ENCODE assay signal across 1 cellular context in the genomic region with DNA sequence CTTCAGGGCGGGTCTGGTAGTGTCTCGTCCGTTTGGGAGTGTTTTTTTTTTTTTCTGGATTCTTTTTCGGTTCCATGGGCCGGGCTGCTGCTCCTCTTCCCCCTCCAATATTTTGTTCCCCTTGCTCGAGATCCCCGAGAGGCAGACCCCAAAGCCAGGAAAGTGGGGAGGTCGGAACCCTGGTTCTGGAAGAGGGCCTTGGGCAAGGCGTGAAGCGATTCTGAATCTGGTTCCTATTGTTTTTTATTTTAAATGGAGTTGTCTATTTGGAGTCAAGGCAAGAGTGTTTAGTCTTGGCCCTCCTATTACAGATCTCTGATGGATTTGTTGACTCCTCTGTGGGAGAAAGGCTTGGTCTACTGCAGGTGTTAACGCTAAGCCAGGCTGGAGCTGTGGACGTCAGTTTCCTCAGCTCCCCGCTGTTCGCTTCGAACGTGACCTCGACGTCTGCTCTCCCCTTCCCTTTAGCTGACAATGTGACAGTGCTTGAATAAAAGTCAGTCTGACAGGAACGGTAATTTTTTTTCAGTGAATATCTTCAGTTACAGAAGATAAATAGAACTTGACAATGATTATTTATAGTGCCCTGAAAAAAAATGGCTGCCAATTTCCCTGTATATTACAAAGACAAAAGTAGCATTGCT.
A peak's percentile ranks its signal among the peaks of the same experiment; 100 is the strongest.
TF ChIP-seq lines count a peak whose summit lies in the region.

No MANE protein-coding gene starts in this region.

TF ChIP-seq in GM12878, 131 proteins besides CTCF, POLR2A, EP300 and RAD21 (continued from another document and continues in another):
- TF ChIP-seq, protein P1, sequence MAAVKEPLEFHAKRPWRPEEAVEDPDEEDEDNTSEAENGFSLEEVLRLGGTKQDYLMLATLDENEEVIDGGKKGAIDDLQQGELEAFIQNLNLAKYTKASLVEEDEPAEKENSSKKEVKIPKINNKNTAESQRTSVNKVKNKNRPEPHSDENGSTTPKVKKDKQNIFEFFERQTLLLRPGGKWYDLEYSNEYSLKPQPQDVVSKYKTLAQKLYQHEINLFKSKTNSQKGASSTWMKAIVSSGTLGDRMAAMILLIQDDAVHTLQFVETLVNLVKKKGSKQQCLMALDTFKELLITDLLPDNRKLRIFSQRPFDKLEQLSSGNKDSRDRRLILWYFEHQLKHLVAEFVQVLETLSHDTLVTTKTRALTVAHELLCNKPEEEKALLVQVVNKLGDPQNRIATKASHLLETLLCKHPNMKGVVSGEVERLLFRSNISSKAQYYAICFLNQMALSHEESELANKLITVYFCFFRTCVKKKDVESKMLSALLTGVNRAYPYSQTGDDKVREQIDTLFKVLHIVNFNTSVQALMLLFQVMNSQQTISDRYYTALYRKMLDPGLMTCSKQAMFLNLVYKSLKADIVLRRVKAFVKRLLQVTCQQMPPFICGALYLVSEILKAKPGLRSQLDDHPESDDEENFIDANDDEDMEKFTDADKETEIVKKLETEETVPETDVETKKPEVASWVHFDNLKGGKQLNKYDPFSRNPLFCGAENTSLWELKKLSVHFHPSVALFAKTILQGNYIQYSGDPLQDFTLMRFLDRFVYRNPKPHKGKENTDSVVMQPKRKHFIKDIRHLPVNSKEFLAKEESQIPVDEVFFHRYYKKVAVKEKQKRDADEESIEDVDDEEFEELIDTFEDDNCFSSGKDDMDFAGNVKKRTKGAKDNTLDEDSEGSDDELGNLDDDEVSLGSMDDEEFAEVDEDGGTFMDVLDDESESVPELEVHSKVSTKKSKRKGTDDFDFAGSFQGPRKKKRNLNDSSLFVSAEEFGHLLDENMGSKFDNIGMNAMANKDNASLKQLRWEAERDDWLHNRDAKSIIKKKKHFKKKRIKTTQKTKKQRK (IDR thresholded peaks at IDR 0.05; ENCODE audit: low read depth, low read length) = no peak
- no peak for TF ChIP-seq TBL1XR1 (IDR thresholded peaks at IDR 0.05; ENCODE audit: low read depth, low read length)
- TF ChIP-seq, protein P2, sequence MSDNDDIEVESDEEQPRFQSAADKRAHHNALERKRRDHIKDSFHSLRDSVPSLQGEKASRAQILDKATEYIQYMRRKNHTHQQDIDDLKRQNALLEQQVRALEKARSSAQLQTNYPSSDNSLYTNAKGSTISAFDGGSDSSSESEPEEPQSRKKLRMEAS (IDR thresholded peaks at IDR 0.05; ENCODE audit: low read depth, low read length) = peak; percentile 64; the same call in 1 of the 2 replicates
- TF ChIP-seq JUND (IDR thresholded peaks at IDR 0.05; ENCODE audit: low read depth, low read length) = no peak
- TF ChIP-seq MYB (IDR thresholded peaks at IDR 0.05; ENCODE audit: borderline replicate concordance, low read depth, low read length) = no peak
- no peak for TF ChIP-seq POU2F2 (IDR thresholded peaks at IDR 0.05; ENCODE audit: borderline replicate concordance, low read depth, low read length)
- TF ChIP-seq STAT3 (IDR thresholded peaks at IDR 0.05; ENCODE audit: low read depth, low read length) = no peak
- TF ChIP-seq, protein P3, sequence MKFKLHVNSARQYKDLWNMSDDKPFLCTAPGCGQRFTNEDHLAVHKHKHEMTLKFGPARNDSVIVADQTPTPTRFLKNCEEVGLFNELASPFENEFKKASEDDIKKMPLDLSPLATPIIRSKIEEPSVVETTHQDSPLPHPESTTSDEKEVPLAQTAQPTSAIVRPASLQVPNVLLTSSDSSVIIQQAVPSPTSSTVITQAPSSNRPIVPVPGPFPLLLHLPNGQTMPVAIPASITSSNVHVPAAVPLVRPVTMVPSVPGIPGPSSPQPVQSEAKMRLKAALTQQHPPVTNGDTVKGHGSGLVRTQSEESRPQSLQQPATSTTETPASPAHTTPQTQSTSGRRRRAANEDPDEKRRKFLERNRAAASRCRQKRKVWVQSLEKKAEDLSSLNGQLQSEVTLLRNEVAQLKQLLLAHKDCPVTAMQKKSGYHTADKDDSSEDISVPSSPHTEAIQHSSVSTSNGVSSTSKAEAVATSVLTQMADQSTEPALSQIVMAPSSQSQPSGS (IDR thresholded peaks at IDR 0.05; ENCODE audit: low read length) = no peak; the same call in 1 of the 2 replicates
- no peak; the same call in 1 of the 2 replicates for TF ChIP-seq SIN3A (IDR thresholded peaks at IDR 0.05; ENCODE audit: low read depth, low read length)
- TF ChIP-seq, protein P4, sequence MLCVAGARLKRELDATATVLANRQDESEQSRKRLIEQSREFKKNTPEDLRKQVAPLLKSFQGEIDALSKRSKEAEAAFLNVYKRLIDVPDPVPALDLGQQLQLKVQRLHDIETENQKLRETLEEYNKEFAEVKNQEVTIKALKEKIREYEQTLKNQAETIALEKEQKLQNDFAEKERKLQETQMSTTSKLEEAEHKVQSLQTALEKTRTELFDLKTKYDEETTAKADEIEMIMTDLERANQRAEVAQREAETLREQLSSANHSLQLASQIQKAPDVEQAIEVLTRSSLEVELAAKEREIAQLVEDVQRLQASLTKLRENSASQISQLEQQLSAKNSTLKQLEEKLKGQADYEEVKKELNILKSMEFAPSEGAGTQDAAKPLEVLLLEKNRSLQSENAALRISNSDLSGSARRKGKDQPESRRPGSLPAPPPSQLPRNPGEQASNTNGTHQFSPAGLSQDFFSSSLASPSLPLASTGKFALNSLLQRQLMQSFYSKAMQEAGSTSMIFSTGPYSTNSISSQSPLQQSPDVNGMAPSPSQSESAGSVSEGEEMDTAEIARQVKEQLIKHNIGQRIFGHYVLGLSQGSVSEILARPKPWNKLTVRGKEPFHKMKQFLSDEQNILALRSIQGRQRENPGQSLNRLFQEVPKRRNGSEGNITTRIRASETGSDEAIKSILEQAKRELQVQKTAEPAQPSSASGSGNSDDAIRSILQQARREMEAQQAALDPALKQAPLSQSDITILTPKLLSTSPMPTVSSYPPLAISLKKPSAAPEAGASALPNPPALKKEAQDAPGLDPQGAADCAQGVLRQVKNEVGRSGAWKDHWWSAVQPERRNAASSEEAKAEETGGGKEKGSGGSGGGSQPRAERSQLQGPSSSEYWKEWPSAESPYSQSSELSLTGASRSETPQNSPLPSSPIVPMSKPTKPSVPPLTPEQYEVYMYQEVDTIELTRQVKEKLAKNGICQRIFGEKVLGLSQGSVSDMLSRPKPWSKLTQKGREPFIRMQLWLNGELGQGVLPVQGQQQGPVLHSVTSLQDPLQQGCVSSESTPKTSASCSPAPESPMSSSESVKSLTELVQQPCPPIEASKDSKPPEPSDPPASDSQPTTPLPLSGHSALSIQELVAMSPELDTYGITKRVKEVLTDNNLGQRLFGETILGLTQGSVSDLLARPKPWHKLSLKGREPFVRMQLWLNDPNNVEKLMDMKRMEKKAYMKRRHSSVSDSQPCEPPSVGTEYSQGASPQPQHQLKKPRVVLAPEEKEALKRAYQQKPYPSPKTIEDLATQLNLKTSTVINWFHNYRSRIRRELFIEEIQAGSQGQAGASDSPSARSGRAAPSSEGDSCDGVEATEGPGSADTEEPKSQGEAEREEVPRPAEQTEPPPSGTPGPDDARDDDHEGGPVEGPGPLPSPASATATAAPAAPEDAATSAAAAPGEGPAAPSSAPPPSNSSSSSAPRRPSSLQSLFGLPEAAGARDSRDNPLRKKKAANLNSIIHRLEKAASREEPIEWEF (IDR thresholded peaks at IDR 0.05; ENCODE audit: insufficient replicate concordance, low read depth, low read length) = no peak
- TF ChIP-seq PAX8 (IDR thresholded peaks at IDR 0.05) = no peak
- TF ChIP-seq ZNF217 (IDR thresholded peaks at IDR 0.05) = no peak
- TF ChIP-seq ZNF274 (IDR thresholded peaks at IDR 0.05; ENCODE audit: insufficient read depth, insufficient read length) = no peak
- no peak for TF ChIP-seq YBX1 (IDR thresholded peaks at IDR 0.05)
- 0 out of 2 replicates have a peak, but pooled peaks have one; percentile 52 for TF ChIP-seq ZBED1 (IDR thresholded peaks at IDR 0.05; ENCODE audit: borderline replicate concordance)
- TF ChIP-seq JUNB (IDR thresholded peaks at IDR 0.05) = no peak
- TF ChIP-seq MEF2B (IDR thresholded peaks at IDR 0.05; ENCODE audit: partially characterized antibody, poor library complexity, severe bottlenecking) = no peak
- TF ChIP-seq PAX5 (IDR thresholded peaks at IDR 0.05; ENCODE audit: borderline replicate concordance, low read depth, low read length) = no peak
- TF ChIP-seq PML (IDR thresholded peaks at IDR 0.05; ENCODE audit: low read length) = peak; percentile 20
- no peak for TF ChIP-seq CHD1 (IDR thresholded peaks at IDR 0.05; ENCODE audit: low read depth, low read length)
- TF ChIP-seq ZNF207 (IDR thresholded peaks at IDR 0.05; ENCODE audit: borderline replicate concordance) = no peak
- no peak for TF ChIP-seq CEBPB (IDR thresholded peaks at IDR 0.05; ENCODE audit: borderline replicate concordance in 1 of 2, low read depth in 2 of 2, low read length in 2 of 2)
- TF ChIP-seq KAT2A (conservative IDR thresholded peaks at IDR 0.05; ENCODE audit: control insufficient read depth, low read depth, low read length) = no peak
- TF ChIP-seq BHLHE40 (IDR thresholded peaks at IDR 0.05; ENCODE audit: borderline replicate concordance in 1 of 2, low read depth in 2 of 2, low read length in 1 of 2) = peak; percentile 76 to 86
- no peak for TF ChIP-seq IRF4 (IDR thresholded peaks at IDR 0.05; ENCODE audit: low read depth, low read length)
- no peak for TF ChIP-seq BMI1 (IDR thresholded peaks at IDR 0.05; ENCODE audit: borderline replicate concordance)
- TF ChIP-seq ASH2L (IDR thresholded peaks at IDR 0.05; ENCODE audit: borderline replicate concordance, low read depth) = no peak
- no peak for TF ChIP-seq ZNF622 (IDR thresholded peaks at IDR 0.05)
- TF ChIP-seq, protein P5, sequence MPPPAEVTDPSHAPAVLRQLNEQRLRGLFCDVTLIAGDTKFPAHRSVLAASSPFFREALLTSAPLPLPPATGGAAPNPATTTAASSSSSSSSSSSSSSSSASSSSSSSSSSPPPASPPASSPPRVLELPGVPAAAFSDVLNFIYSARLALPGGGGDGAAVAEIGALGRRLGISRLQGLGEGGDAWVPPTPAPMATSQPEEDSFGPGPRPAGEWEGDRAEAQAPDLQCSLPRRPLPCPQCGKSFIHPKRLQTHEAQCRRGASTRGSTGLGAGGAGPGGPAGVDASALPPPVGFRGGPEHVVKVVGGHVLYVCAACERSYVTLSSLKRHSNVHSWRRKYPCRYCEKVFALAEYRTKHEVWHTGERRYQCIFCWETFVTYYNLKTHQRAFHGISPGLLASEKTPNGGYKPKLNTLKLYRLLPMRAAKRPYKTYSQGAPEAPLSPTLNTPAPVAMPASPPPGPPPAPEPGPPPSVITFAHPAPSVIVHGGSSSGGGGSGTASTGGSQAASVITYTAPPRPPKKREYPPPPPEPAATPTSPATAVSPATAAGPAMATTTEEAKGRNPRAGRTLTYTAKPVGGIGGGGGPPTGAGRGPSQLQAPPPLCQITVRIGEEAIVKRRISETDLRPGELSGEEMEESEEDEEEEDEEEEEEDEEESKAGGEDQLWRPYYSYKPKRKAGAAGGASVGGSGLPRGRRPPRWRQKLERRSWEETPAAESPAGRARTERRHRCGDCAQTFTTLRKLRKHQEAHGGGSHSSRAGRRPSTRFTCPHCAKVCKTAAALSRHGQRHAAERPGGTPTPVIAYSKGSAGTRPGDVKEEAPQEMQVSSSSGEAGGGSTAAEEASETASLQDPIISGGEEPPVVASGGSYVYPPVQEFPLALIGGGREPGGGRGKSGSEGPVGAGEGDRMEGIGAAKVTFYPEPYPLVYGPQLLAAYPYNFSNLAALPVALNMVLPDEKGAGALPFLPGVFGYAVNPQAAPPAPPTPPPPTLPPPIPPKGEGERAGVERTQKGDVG (CRISPR knock-in tag; IDR thresholded peaks at IDR 0.05) = no peak
- TF ChIP-seq EGR1 (IDR thresholded peaks at IDR 0.05; ENCODE audit: borderline replicate concordance in 1 of 2, low read depth in 2 of 2, low read length in 2 of 2) = no peak
- TF ChIP-seq STAT1 (conservative IDR thresholded peaks at IDR 0.05) = no peak
- no peak for TF ChIP-seq TCF3 (IDR thresholded peaks at IDR 0.05; ENCODE audit: borderline replicate concordance, insufficient read depth, low read depth, low read length)
- no peak for TF ChIP-seq RBBP5 (conservative IDR thresholded peaks at IDR 0.05)
- TF ChIP-seq RB1 (IDR thresholded peaks at IDR 0.05; ENCODE audit: borderline replicate concordance) = no peak
- no peak for TF ChIP-seq CREB1 (IDR thresholded peaks at IDR 0.05; ENCODE audit: low read depth)
- no peak for TF ChIP-seq RELA (IDR thresholded peaks at IDR 0.05; ENCODE audit: borderline replicate concordance, partially characterized antibody)
- 0 out of 2 replicates have a peak, but pooled peaks have one; percentile 42 for TF ChIP-seq CHD2 (IDR thresholded peaks at IDR 0.05; ENCODE audit: borderline replicate concordance, low read depth, low read length)
- TF ChIP-seq, protein P6, sequence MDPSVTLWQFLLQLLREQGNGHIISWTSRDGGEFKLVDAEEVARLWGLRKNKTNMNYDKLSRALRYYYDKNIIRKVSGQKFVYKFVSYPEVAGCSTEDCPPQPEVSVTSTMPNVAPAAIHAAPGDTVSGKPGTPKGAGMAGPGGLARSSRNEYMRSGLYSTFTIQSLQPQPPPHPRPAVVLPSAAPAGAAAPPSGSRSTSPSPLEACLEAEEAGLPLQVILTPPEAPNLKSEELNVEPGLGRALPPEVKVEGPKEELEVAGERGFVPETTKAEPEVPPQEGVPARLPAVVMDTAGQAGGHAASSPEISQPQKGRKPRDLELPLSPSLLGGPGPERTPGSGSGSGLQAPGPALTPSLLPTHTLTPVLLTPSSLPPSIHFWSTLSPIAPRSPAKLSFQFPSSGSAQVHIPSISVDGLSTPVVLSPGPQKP (IDR thresholded peaks at IDR 0.05; ENCODE audit: low read depth, low read length) = 0 out of 2 replicates have a peak, but pooled peaks have one; percentile 41
- TF ChIP-seq, protein P7, sequence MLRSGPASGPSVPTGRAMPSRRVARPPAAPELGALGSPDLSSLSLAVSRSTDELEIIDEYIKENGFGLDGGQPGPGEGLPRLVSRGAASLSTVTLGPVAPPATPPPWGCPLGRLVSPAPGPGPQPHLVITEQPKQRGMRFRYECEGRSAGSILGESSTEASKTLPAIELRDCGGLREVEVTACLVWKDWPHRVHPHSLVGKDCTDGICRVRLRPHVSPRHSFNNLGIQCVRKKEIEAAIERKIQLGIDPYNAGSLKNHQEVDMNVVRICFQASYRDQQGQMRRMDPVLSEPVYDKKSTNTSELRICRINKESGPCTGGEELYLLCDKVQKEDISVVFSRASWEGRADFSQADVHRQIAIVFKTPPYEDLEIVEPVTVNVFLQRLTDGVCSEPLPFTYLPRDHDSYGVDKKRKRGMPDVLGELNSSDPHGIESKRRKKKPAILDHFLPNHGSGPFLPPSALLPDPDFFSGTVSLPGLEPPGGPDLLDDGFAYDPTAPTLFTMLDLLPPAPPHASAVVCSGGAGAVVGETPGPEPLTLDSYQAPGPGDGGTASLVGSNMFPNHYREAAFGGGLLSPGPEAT (IDR thresholded peaks at IDR 0.05; ENCODE audit: low read depth) = no peak
- TF ChIP-seq DPF2 (IDR thresholded peaks at IDR 0.05) = no peak
- no peak for TF ChIP-seq FOXM1 (IDR thresholded peaks at IDR 0.05; ENCODE audit: low read depth, low read length)
- no peak for TF ChIP-seq NFXL1 (IDR thresholded peaks at IDR 0.05; ENCODE audit: borderline replicate concordance)
